ENCODE assay signal across 9 cellular contexts in genomic region chr14:85934123-85934885, GRCh38.
A peak's percentile ranks its signal among the peaks of the same experiment; 100 is the strongest.
DNase-seq lines count a peak whose midpoint lies in the region; ATAC-seq and TF ChIP-seq lines count a peak whose summit lies in the region.
"Had no signal": no experiment of that assay in that cellular context is flagged by ENCODE, and none has a peak within 500 bp of the region (broad histone marks: within the 10 kb centered on the region; RNA-seq: fewer than 3 reads in every experiment).

No MANE protein-coding gene starts in this region.

- no peak for TF ChIP-seq CTCF in nephron progenitor cell (IDR thresholded peaks at IDR 0.05)

- no peaks in the 10 kb centered on the region for H3K9me3 ChIP-seq in esophagus (ENCODE audit: control insufficient read depth in 2 of 2, insufficient read depth in 1 of 2, low read depth in 1 of 2, low read length in 1 of 2)

- H3K27me3 ChIP-seq in esophagus (ENCODE audit: control insufficient read depth in 1 of 2, insufficient read depth in 2 of 2, low read length in 2 of 2) = no peaks in the 10 kb centered on the region

- H3K27ac Mint-ChIP-seq in activated CD4-positive, alpha-beta memory T cell treated with anti-CD3 and anti-CD28 coated beads, Interleukin-2, amount 10 ng/mL, durations not matched to agents 7 days and 5 days = peak overlapping the region; percentile 88
- H3K27ac Mint-ChIP-seq in nephron progenitor cell = no peak overlapping the region

- peak overlapping the region; percentile 86 for H3K4me3 Mint-ChIP-seq in activated CD4-positive, alpha-beta memory T cell treated with anti-CD3 and anti-CD28 coated beads, Interleukin-2, amount 10 ng/mL, durations not matched to agents 7 days and 5 days
- no peak overlapping the region for H3K4me3 Mint-ChIP-seq in nephron progenitor cell

- peak; percentile 88 for ATAC-seq in HG02973 (IDR thresholded peaks at IDR 0.05; ENCODE audit: unreplicated experiment)
- ATAC-seq: left colon had no signal

- H3K27me3 Mint-ChIP-seq in activated CD4-positive, alpha-beta memory T cell treated with anti-CD3 and anti-CD28 coated beads, Interleukin-2, amount 10 ng/mL, durations not matched to agents 7 days and 5 days = no peaks in the 10 kb centered on the region
- H3K27me3 Mint-ChIP-seq in nephron progenitor cell (ENCODE audit: low read depth, poor library complexity) = no peaks in the 10 kb centered on the region

- H3K4me1 ChIP-seq in esophagus (ENCODE audit: control insufficient read depth in 2 of 2, insufficient read depth in 2 of 2, low read length in 1 of 2) = no peaks in the 10 kb centered on the region

- peaks cover 19% of the 10 kb centered on the region for H3K36me3 Mint-ChIP-seq in activated CD4-positive, alpha-beta memory T cell treated with anti-CD3 and anti-CD28 coated beads, Interleukin-2, amount 10 ng/mL, durations not matched to agents 7 days and 5 days (ENCODE audit: low read depth)
- peaks cover 7% of the 10 kb centered on the region for H3K36me3 Mint-ChIP-seq in nephron progenitor cell (ENCODE audit: low read depth)

- H3K4me1 Mint-ChIP-seq in activated CD4-positive, alpha-beta memory T cell treated with anti-CD3 and anti-CD28 coated beads, Interleukin-2, amount 10 ng/mL, durations not matched to agents 7 days and 5 days = peaks cover 23% of the 10 kb centered on the region
- no peaks in the 10 kb centered on the region for H3K4me1 Mint-ChIP-seq in nephron progenitor cell

- H3K27ac ChIP-seq in esophagus (ENCODE audit: low read depth in 2 of 2, low read length in 1 of 2) = peak overlapping the region in 1 of 2 donors; percentile 41

- no peaks in the 10 kb centered on the region for H3K36me3 ChIP-seq in esophagus (ENCODE audit: control insufficient read depth in 2 of 2, insufficient read depth in 2 of 2, low read length in 1 of 2)

- CTCF ChIA-PET in activated CD4-positive, alpha-beta memory T cell treated with anti-CD3 and anti-CD28 coated beads, Interleukin-2, amount 10 ng/mL, durations not matched to agents 7 days and 5 days (lab: Charles Lee) = no interaction called here

- H3K4me3 ChIP-seq in esophagus (ENCODE audit: low read depth in 1 of 2, low read length in 2 of 2) (peak overlapping the region; percentile 30 to 41), skeletal muscle cell (ENCODE audit: low read depth, low read length) (peak overlapping the region; percentile 0)

- 56 to 69% methylated on average over 12 of the region's 12 CpGs for WGBS in esophagus, 2 donors

- H3K9me3 Mint-ChIP-seq in activated CD4-positive, alpha-beta memory T cell treated with anti-CD3 and anti-CD28 coated beads, Interleukin-2, amount 10 ng/mL, durations not matched to agents 7 days and 5 days = peaks cover 13% of the 10 kb centered on the region
- peaks cover 17% of the 10 kb centered on the region for H3K9me3 Mint-ChIP-seq in nephron progenitor cell

- DNase-seq in SIG-M5 treated with dmso at 0.1 percent for 504 hours (lab: John Stamatoyannopoulos, UW; ENCODE audit: unreplicated experiment) (peak; percentile 49), SIG-M5 (lab: John Stamatoyannopoulos, UW) (no peak), NCI-H460 (ENCODE audit: extremely low read depth, low read depth) (peak; percentile 58), skeletal muscle cell (ENCODE audit: low read depth) (no peak), nephron progenitor cell (no peak)
- DNase-seq in activated CD4-positive, alpha-beta memory T cell treated with anti-CD3 and anti-CD28 coated beads, Interleukin-2, amount 10 ng/mL, durations not matched to agents 7 days and 5 days = peak; percentile 59

- POLR2A ChIA-PET in activated CD4-positive, alpha-beta memory T cell treated with anti-CD3 and anti-CD28 coated beads, Interleukin-2, amount 10 ng/mL, durations not matched to agents 7 days and 5 days (lab: Charles Lee) = interaction anchor here (0.7 to 1.2 kb wide), 2 partner anchors 9 to 10 kb away, joined by 4 to 5 read pairs; no protein-coding TSS in a partner anchor

Comparison
In these comparisons a context has a peak if more than half of its experiments do, and no peak if none do; other contexts are left out.
1. DNase-seq: peak in SIG-M5 treated with dmso at 0.1 percent for 504 hours (single experiment), NCI-H460 (single experiment) and activated CD4-positive, alpha-beta memory T cell treated with anti-CD3 and anti-CD28 coated beads, Interleukin-2, amount 10 ng/mL, durations not matched to agents 7 days and 5 days (single experiment); none in SIG-M5 (single experiment), skeletal muscle cell (single experiment) and nephron progenitor cell (single experiment).